13 cellular contexts compared by ENCODE assay signal in genomic region chr13:35771898-35772297, GRCh38.
DNase-seq lines count a peak whose midpoint lies in the region; ATAC-seq, FAIRE-seq and TF ChIP-seq lines count a peak whose summit lies in the region.
"Had no signal": no experiment of that assay in that cellular context is flagged by ENCODE, and none has a peak within 500 bp of the region (broad histone marks: within the 10 kb centered on the region; RNA-seq: fewer than 3 reads in every experiment).

No MANE protein-coding gene starts in this region.

- WGBS in pancreas, 2 donors = 21% methylated on average over 5 of the region's 5 CpGs

- H2AFZ ChIP-seq in osteoblast (ENCODE audit: low read length) = no peak overlapping the region

- ATAC-seq in pancreas = no peak
- ATAC-seq: T-helper 17 cell had no signal

- POLR2A ChIA-PET in RWPE1 (lab: Yijun Ruan, JAX; ENCODE audit: low non-redundant PET) = no interaction called here

- CTCF ChIA-PET in RWPE1 (lab: Yijun Ruan, JAX) = interaction anchor here (0.6 kb wide), 1 partner anchor 25 kb away, joined by 3 read pairs; no protein-coding TSS in a partner anchor

- H4K20me1 ChIP-seq in osteoblast (ENCODE audit: insufficient read depth, low read length) = no peaks in the 10 kb centered on the region

- H3K9me3 ChIP-seq in osteoblast (ENCODE audit: low read depth, low read length) (no peaks in the 10 kb centered on the region), pancreas (no peaks in the 10 kb centered on the region)
- H3K9me3 ChIP-seq: thoracic aorta had no signal

- H3K36me3 ChIP-seq in osteoblast (ENCODE audit: insufficient read depth, low read length) (no peaks in the 10 kb centered on the region), pancreas (no peaks in the 10 kb centered on the region)
- H3K36me3 ChIP-seq: thoracic aorta had no signal

- no peaks in the 10 kb centered on the region for H3K79me2 ChIP-seq in osteoblast (ENCODE audit: insufficient read depth, low read length)

- peak; percentile 15 for DNase-seq in Daoy (ENCODE audit: low read depth)
- peak; percentile 73 for DNase-seq in RWPE1 (ENCODE audit: low spot score)
- DNase-seq in fibroblast of mammary gland (ENCODE audit: low read depth) = peak; percentile 85
- peak; percentile 93 for DNase-seq in osteoblast (ENCODE audit: insufficient read length, low spot score, missing footprints)
- DNase-seq in NCI-H2171 treated with DMSO at 0.1 percent for 48 hours (lab: John Stamatoyannopoulos, UW) = no peak
- DNase-seq in NCI-H2029 (lab: John Stamatoyannopoulos, UW) = no peak
- DNase-seq in pancreas = no peak
- DNase-seq in occipital lobe (lab: John Stamatoyannopoulos, UW) = no peak
- DNase-seq: caudate nucleus, DMS53, NCI-H82, T-helper 17 cell had no signal

- TF ChIP-seq CTCF in RWPE1 (conservative IDR thresholded peaks at IDR 0.05; ENCODE audit: low read depth) = no peak
- no peak for TF ChIP-seq CTCF in fibroblast of mammary gland (conservative IDR thresholded peaks at IDR 0.05; ENCODE audit: control insufficient read depth, insufficient read depth, low read depth, low read length)
- TF ChIP-seq CTCF in osteoblast (IDR thresholded peaks at IDR 0.05; ENCODE audit: extremely low read depth, low read depth, low read length) = no peak
- TF ChIP-seq CTCF in pancreas (IDR thresholded peaks at IDR 0.05) = no peak

- H3K4me1 ChIP-seq in osteoblast (ENCODE audit: insufficient read depth, low read length) = peaks cover 37% of the 10 kb centered on the region
- H3K4me1 ChIP-seq in pancreas = no peaks in the 10 kb centered on the region

- H3K27ac ChIP-seq in RWPE1 (no peak overlapping the region), osteoblast (ENCODE audit: low read depth, low read length) (peak overlapping the region; percentile 72), pancreas (no peak overlapping the region)
- H3K27ac ChIP-seq: thoracic aorta had no signal

- H3K4me3 ChIP-seq in fibroblast of mammary gland (ENCODE audit: control insufficient read depth, low read depth, low read length) = no peak overlapping the region
- H3K4me3 ChIP-seq in osteoblast (ENCODE audit: insufficient read depth, low read length) = no peak overlapping the region
- no peak overlapping the region for H3K4me3 ChIP-seq in pancreas
- H3K4me3 ChIP-seq: thoracic aorta had no signal

- FAIRE-seq in pancreas (lab: Jason Lieb, UNC) = no peak

- intact Hi-C loops in pancreas (cut with DNase I) = no loop called here

- H3K4me2 ChIP-seq in osteoblast (ENCODE audit: insufficient read depth, low read length) = peak overlapping the region; percentile 12

- H3K27me3 ChIP-seq in osteoblast (ENCODE audit: insufficient read depth, low read length) (no peaks in the 10 kb centered on the region), pancreas (no peaks in the 10 kb centered on the region)

Comparison
In these comparisons a context has a peak if more than half of its experiments do, and no peak if none do; other contexts are left out.
1. DNase-seq: peak in Daoy (single experiment), RWPE1 (single experiment), fibroblast of mammary gland (single experiment) and osteoblast (single experiment); none in NCI-H2171 treated with DMSO at 0.1 percent for 48 hours (single experiment), NCI-H2029 (single experiment), pancreas (0 of 6) and occipital lobe (single experiment).